In genomic region chr16:29469660-29470059, GRCh38 we compare ENCODE assay signal across 8 cellular contexts. TPM values are rescaled to one million over a fixed set of nuclear protein-coding genes. Genes with fewer than 3 reads are reported as not detected.
DNase-seq lines count a peak whose midpoint lies in the region; ATAC-seq and TF ChIP-seq lines count a peak whose summit lies in the region.
"Not testable (repeated sequence)": the region's sequence is repeated elsewhere in the genome, so short reads cannot be mapped to it uniquely, and the experiment has no call there.

No MANE protein-coding gene starts in this region.

- H3K4me1 Mint-ChIP-seq in CD14-positive monocyte = not testable (repeated sequence)

- peak overlapping the region in 4 of 7 donors; percentile 6 to 84 (median 58) for H3K27ac Mint-ChIP-seq in CD14-positive monocyte

- POLR2A ChIA-PET in Panc1 (lab: Charles Lee) = not testable (repeated sequence)

- H3K27me3 Mint-ChIP-seq in CD14-positive monocyte (ENCODE audit: low read depth in 3 of 3) = not testable (repeated sequence)

- not testable (repeated sequence) for H3K27ac ChIP-seq in Panc1 (ENCODE audit: low read length); prostate gland

- H3K4me3 Mint-ChIP-seq in CD14-positive monocyte = peak overlapping the region; percentile 37 to 55

- ATAC-seq in Panc1 (peak; percentile 17; the same call in 1 of the 2 replicates), esophagus mucosa (peak; percentile 87)

- not testable (repeated sequence) for H3K9me3 ChIP-seq in Panc1 (ENCODE audit: control insufficient read depth, insufficient read depth, low read depth, low read length); prostate gland

- not testable (repeated sequence) for H3K4me1 ChIP-seq in Panc1 (ENCODE audit: control insufficient read depth, insufficient read depth, low read length); prostate gland (replicated peaks)

- not testable (repeated sequence) for TF ChIP-seq CTCF in CD14-positive monocyte (IDR thresholded peaks at IDR 0.05); Panc1 (IDR thresholded peaks at IDR 0.05); lower leg skin (IDR thresholded peaks at IDR 0.05); prostate gland (IDR thresholded peaks at IDR 0.05)

- in situ Hi-C loops in Panc1 (cut with HindIII; ENCODE audit: low pct_unique_long_range_greater_than_20kb, low sequenced_read_pairs) = not testable (repeated sequence)

- not testable (repeated sequence) for BruUV-seq in Panc1 (replicated peaks; lab: Mats Ljungman, UMichigan)

- H3K36me3 Mint-ChIP-seq in CD14-positive monocyte = not testable (repeated sequence)

- CTCF ChIA-PET in Panc1 (lab: Charles Lee) = not testable (repeated sequence)

- TF ChIP-seq POLR2A in lower leg skin (IDR thresholded peaks at IDR 0.05); prostate gland (IDR thresholded peaks at IDR 0.05): not testable (repeated sequence)

- DNase-seq in CD14-positive monocyte (ENCODE audit: low spot score) (peak; percentile 51), lower leg skin (ENCODE audit: low spot score in 2 of 2) (peak; percentile 92 to 93), prostate gland (ENCODE audit: low spot score) (peak; percentile 81)
- not testable (repeated sequence) for DNase-seq in Panc1 (ENCODE audit: low read depth, low spot score)
- peak; percentile 12 to 13 for DNase-seq in activated CD4-positive, alpha-beta T cell treated with anti-CD3 and anti-CD28 coated beads, Interleukin-2, amount 50 U/mL, for 48 hours
- peak; percentile 32 for DNase-seq in activated naive CD4-positive, alpha-beta T cell treated with Interleukin-2 at 50 U/mL for 16 hours
- DNase-seq in stimulated activated CD8-positive, alpha-beta memory T cell treated with anti-CD3 and anti-CD28 coated beads, Interleukin-7, amount 100 ng/mL, for 4 hours (ENCODE audit: low read depth in 2 of 2) = peak; percentile 9 to 21

- WGBS in lower leg skin, 2 donors = 1 to 17% methylated on average over 5 to 6 of the region's 6 CpGs
- WGBS in prostate gland = 6% methylated on average over 5 of the region's 6 CpGs

- intact Hi-C loops in CD14-positive monocyte (cut with micrococcal nuclease); Panc1 (cut with micrococcal nuclease; ENCODE audit: unreplicated experiment); lower leg skin (cut with DNase I; ENCODE audit: low total_unique reads); prostate gland (cut with DNase I): not testable (repeated sequence)

- H3K4me3 ChIP-seq in Panc1 (ENCODE audit: low read depth in 2 of 2, low read length in 2 of 2); lower leg skin (ENCODE audit: low read depth, poor library complexity, severe bottlenecking); prostate gland: not testable (repeated sequence)

- H3K36me3 ChIP-seq in Panc1 (ENCODE audit: control insufficient read depth, insufficient read depth, low read length); prostate gland: not testable (repeated sequence)

- H3K9me3 Mint-ChIP-seq in CD14-positive monocyte = not testable (repeated sequence)

- not testable (repeated sequence) for H3K27me3 ChIP-seq in Panc1 (ENCODE audit: control insufficient read depth, insufficient read depth, low read length); prostate gland (replicated peaks; ENCODE audit: insufficient read depth)

RNA-seq across cellular contexts. Expression of gene SULT1A4, which starts 9.9 kb away (rescaled TPM):
- polyA plus RNA-seq in CD14-positive monocyte = 100 to 1,000 TPM; 110 to 133 TPM
- total RNA-seq in Panc1 (2021; ENCODE audit: unreplicated experiment) (1.2 TPM), esophagus mucosa (2.2 TPM), lower leg skin (10 to 100 TPM in 1 of 4 donors, 1 to 10 TPM in 3; 2.0 to 20.9 (median 5.2) TPM), prostate gland (1 to 10 TPM; 2.5 to 7.5 TPM)
- 6.9 TPM for polyA plus RNA-seq in Panc1 (2012; ENCODE audit: insufficient read length)

RNA-seq across cellular contexts. Expression of gene SLX1B, which starts 15.3 kb away (rescaled TPM):
- 10 to 100 TPM; 34.4 to 37.7 TPM for polyA plus RNA-seq in CD14-positive monocyte
- 48.3 TPM for total RNA-seq in Panc1 (2021; ENCODE audit: unreplicated experiment)
- polyA plus RNA-seq in Panc1 (2012; ENCODE audit: insufficient read length) = 31.0 TPM
- 24.3 TPM for total RNA-seq in esophagus mucosa
- total RNA-seq in lower leg skin = 10 to 100 TPM; 30.5 to 58.9 (median 47.2) TPM
- total RNA-seq in prostate gland = 10 to 100 TPM; 13.5 to 25.1 TPM

RNA-seq across cellular contexts. Expression of gene BOLA2, which starts 15.5 kb away (rescaled TPM):
- polyA plus RNA-seq in CD14-positive monocyte = 10 to 100 TPM; 16.0 to 24.8 TPM
- 8.5 TPM for total RNA-seq in Panc1 (2021; ENCODE audit: unreplicated experiment)
- 12.5 TPM for polyA plus RNA-seq in Panc1 (2012; ENCODE audit: insufficient read length)
- 6.1 TPM for total RNA-seq in esophagus mucosa
- total RNA-seq in lower leg skin = 10 to 100 TPM in 3 of 4 donors, 1 to 10 TPM in 1; 8.9 to 13.8 (median 12.1) TPM
- total RNA-seq in prostate gland = 1 to 10 TPM; 8.5 to 8.6 TPM

RNA-seq across cellular contexts. Expression of gene NPIPB12, which starts 36.5 kb away (rescaled TPM):
- under 1 TPM; 0.28 to 0.46 TPM for polyA plus RNA-seq in CD14-positive monocyte
- 55.3 TPM for total RNA-seq in Panc1 (2021; ENCODE audit: unreplicated experiment)
- polyA plus RNA-seq in Panc1 (2012; ENCODE audit: insufficient read length) = 46.9 TPM
- 18.8 TPM for total RNA-seq in esophagus mucosa
- 10 to 100 TPM; 37.6 to 64.2 (median 53.1) TPM for total RNA-seq in lower leg skin
- total RNA-seq in prostate gland = 10 to 100 TPM; 45.7 to 87.3 TPM
